In genomic region chr14:24271134-24271833, GRCh38 we compare ENCODE assay signal across 1 cellular context.
TF ChIP-seq lines count a peak whose summit lies in the region.

RABGGTA (minus strand) TSS chr14:24271597; CDS start chr14:24271115, 482 bp downstream.

TF ChIP-seq in HepG2, 621 proteins besides CTCF, POLR2A, EP300 and RAD21 (continued from another document and continues in another):
- TF ChIP-seq PRDM4 (CRISPR knock-in tag; IDR thresholded peaks at IDR 0.05; ENCODE audit: borderline replicate concordance), result peak; percentile 44; the same call in 1 of the 2 replicates
- peak; percentile 86 for TF ChIP-seq ARID5B (CRISPR knock-in tag; IDR thresholded peaks at IDR 0.05)
- TF ChIP-seq ZNF841 (CRISPR knock-in tag; IDR thresholded peaks at IDR 0.05; ENCODE audit: borderline replicate concordance), result peak; percentile 94
- peak; percentile 98; the same call in 1 of the 2 replicates for TF ChIP-seq LBX2 (CRISPR knock-in tag; IDR thresholded peaks at IDR 0.05; ENCODE audit: borderline replicate concordance)
- peak; percentile 99 for TF ChIP-seq KMT2A (CRISPR knock-in tag; IDR thresholded peaks at IDR 0.05)
- TF ChIP-seq NONO (IDR thresholded peaks at IDR 0.05), result no peak
- TF ChIP-seq NONO (CRISPR knock-in tag; conservative IDR thresholded peaks at IDR 0.05), result peak; percentile 100
- TF ChIP-seq BHLHE40 (IDR thresholded peaks at IDR 0.05; ENCODE audit: low read length), result peak; percentile 78
- peak; percentile 98 for TF ChIP-seq ZNF331 (CRISPR knock-in tag; IDR thresholded peaks at IDR 0.05)
- no peak for TF ChIP-seq PTBP1 (IDR thresholded peaks at IDR 0.05; ENCODE audit: low read depth, low read length, poor library complexity, severe bottlenecking)
- peak; percentile 98 for TF ChIP-seq ZBTB34 (CRISPR knock-in tag; IDR thresholded peaks at IDR 0.05)
- no peak for TF ChIP-seq NR2F2 (IDR thresholded peaks at IDR 0.05; ENCODE audit: borderline replicate concordance, low read depth)
- TF ChIP-seq ZNF678 (CRISPR knock-in tag; IDR thresholded peaks at IDR 0.05), result peak; percentile 94; the same call in 1 of the 2 replicates
- peak; percentile 88 for TF ChIP-seq THAP8 (CRISPR knock-in tag; IDR thresholded peaks at IDR 0.05; ENCODE audit: borderline replicate concordance)
- peak; percentile 48; the same call in 1 of the 2 replicates for TF ChIP-seq HIC2 (CRISPR knock-in tag; IDR thresholded peaks at IDR 0.05; ENCODE audit: low read depth)
- TF ChIP-seq MXD1 (CRISPR knock-in tag; IDR thresholded peaks at IDR 0.05), result peak; percentile 100
- peak; percentile 97 for TF ChIP-seq WIZ (CRISPR knock-in tag; IDR thresholded peaks at IDR 0.05)
- TF ChIP-seq ARID2 (CRISPR knock-in tag; IDR thresholded peaks at IDR 0.05; ENCODE audit: borderline replicate concordance), result peak; percentile 99
- TF ChIP-seq UBTF (CRISPR knock-in tag; IDR thresholded peaks at IDR 0.05), result peak; percentile 93
- no peak for TF ChIP-seq NCOA5 (CRISPR knock-in tag; IDR thresholded peaks at IDR 0.05)
- peak; percentile 81; the same call in 1 of the 2 replicates for TF ChIP-seq TEF (CRISPR knock-in tag; IDR thresholded peaks at IDR 0.05)
- TF ChIP-seq ZFP90 (CRISPR knock-in tag; IDR thresholded peaks at IDR 0.05; ENCODE audit: borderline replicate concordance), result peak; percentile 99
- peak; percentile 77 for TF ChIP-seq NCOA2 (CRISPR knock-in tag; IDR thresholded peaks at IDR 0.05)
- peak; percentile 99 for TF ChIP-seq CAMTA2 (CRISPR knock-in tag; IDR thresholded peaks at IDR 0.05; ENCODE audit: borderline replicate concordance)
- peak; percentile 98 for TF ChIP-seq MIXL1 (CRISPR knock-in tag; IDR thresholded peaks at IDR 0.05)
- peak; percentile 79; the same call in 1 of the 2 replicates for TF ChIP-seq PREB (CRISPR knock-in tag; IDR thresholded peaks at IDR 0.05)
- TF ChIP-seq ZNF556 (CRISPR knock-in tag; IDR thresholded peaks at IDR 0.05; ENCODE audit: borderline replicate concordance), result peak; percentile 100
- TF ChIP-seq CENPT (CRISPR knock-in tag; IDR thresholded peaks at IDR 0.05; ENCODE audit: low read depth), result peak; percentile 98
- TF ChIP-seq ZNF280D (CRISPR knock-in tag; IDR thresholded peaks at IDR 0.05), result peak; percentile 98
- peak; percentile 91 for TF ChIP-seq PAXIP1 (CRISPR knock-in tag; conservative IDR thresholded peaks at IDR 0.05)
- TF ChIP-seq ZC3H4 (CRISPR knock-in tag; IDR thresholded peaks at IDR 0.05; ENCODE audit: borderline replicate concordance), result peak; percentile 25; the same call in 1 of the 2 replicates
